Comparison of ENCODE assay signal across 1 cellular context in the genomic region with DNA sequence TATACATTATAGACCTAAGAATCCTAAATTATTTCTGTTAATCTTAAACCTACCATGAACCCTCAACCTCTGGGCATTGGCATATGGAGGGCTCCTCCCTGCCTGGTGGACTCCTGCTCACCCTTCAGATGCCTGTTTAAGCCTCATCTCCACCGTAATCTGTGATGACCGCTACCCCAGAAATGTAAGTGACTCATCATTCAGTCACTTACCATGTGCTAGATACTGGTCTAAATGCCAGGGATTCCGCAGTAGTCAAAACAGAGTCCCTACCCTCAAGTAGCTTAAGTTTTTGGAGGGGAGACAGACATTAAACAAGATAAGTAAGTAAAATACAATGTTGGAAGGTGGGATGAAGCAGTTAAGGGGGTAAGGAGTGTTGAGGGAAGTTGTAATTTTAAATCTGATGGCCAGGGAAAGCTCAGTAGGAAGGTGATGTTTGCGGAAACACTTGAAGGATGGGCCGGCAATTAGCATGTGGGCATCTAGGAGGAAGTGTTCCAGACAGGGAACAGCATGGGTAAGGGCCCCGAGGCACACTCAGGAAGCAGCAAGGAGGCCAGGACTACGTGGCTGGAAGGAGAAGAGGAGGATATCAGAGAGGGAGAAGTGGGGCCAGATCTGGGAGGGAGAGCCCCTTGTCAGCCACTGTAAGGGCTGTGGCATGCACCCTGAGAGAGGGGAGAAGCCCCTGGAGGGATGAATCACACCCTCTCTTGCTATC.
TF ChIP-seq lines count a peak whose summit lies in the region.

No MANE protein-coding gene starts in this region.

TF ChIP-seq in K562, 482 proteins besides CTCF, POLR2A, EP300 and RAD21 (continued from another document):
- TF ChIP-seq, protein P1, sequence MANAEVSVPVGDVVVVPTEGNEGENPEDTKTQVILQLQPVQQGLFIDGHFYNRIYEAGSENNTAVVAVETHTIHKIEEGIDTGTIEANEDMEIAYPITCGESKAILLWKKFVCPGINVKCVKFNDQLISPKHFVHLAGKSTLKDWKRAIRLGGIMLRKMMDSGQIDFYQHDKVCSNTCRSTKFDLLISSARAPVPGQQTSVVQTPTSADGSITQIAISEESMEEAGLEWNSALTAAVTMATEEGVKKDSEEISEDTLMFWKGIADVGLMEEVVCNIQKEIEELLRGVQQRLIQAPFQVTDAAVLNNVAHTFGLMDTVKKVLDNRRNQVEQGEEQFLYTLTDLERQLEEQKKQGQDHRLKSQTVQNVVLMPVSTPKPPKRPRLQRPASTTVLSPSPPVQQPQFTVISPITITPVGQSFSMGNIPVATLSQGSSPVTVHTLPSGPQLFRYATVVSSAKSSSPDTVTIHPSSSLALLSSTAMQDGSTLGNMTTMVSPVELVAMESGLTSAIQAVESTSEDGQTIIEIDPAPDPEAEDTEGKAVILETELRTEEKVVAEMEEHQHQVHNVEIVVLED (CRISPR knock-in tag; IDR thresholded peaks at IDR 0.05): no peak
- TF ChIP-seq SAP30 (IDR thresholded peaks at IDR 0.05; ENCODE audit: borderline replicate concordance, insufficient read depth, low read depth, low read length, poor library complexity, severe bottlenecking): no peak
- TF ChIP-seq KDM5B (IDR thresholded peaks at IDR 0.05; ENCODE audit: insufficient replicate concordance, low read depth, low read length): no peak
- no peak for TF ChIP-seq POLR2H (tag; IDR thresholded peaks at IDR 0.05; ENCODE audit: low read depth)
